ENCODE assay signal across 9 cellular contexts in the genomic region with DNA sequence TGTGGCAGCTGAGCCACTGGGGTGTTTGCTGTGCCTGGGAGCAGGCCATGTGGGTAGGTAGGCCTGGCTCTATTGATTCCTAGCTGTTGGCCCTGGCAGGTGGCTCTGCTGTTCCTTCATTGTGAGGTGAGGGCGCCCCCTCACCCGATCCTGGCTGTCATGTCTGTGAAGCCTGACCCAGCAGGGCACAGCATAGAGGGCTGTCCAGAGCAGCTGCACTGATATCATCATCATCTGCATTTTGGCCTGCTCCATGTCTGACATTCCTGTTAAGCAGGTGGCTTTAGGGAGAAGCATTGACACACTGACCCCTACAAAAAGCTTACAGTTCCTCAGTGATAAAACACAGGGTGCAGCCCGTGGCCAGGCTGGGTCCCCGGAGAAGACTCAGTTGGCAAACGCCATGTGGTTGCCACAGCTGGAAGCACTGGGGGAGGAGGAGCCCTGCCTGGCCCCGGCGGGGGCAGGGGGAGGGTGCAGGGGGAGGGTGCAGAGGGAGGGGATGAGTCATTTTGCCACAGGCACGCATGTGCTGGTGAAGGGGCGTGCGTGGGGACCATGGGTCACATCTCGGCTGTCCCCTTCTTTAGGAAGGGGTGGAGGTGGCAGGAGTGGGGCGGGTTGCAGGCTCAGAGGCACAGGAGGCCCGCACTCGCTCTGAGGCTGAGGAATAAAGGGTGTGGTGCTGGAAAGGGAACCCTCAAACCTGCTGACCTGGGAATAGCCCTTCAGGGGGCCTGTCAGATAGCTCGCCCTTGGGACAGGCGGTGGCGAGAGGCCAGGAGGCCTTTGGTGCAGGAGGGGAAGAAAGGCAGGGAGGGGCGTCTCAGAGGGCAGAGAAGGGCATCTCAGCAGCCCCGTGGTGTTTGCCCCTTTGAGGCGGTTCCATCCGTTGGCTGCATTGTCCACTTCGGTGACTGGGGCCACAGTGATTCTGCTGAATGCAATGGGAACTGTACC. TPM values are rescaled to one million over a fixed set of nuclear protein-coding genes. Genes with fewer than 3 reads are reported as not detected.
DNase-seq lines count a peak whose midpoint lies in the region; ATAC-seq and TF ChIP-seq lines count a peak whose summit lies in the region.
"Had no signal": no experiment of that assay in that cellular context is flagged by ENCODE, and none has a peak within 500 bp of the region (broad histone marks: within the 10 kb centered on the region; RNA-seq: fewer than 3 reads in every experiment).

No MANE protein-coding gene starts in this region.

- H3K36me3 ChIP-seq in lower lobe of right lung (no peaks in the 10 kb centered on the region), stomach (no peaks in the 10 kb centered on the region)

- H3K9me3 ChIP-seq in lower lobe of right lung (no peaks in the 10 kb centered on the region), stomach (no peaks in the 10 kb centered on the region)

- ATAC-seq in HG03460 (IDR thresholded peaks at IDR 0.05; ENCODE audit: unreplicated experiment) = peak; percentile 27
- peak; percentile 62 to 69 for ATAC-seq in lower lobe of right lung
- ATAC-seq in GM21717 (IDR thresholded peaks at IDR 0.05; ENCODE audit: unreplicated experiment) = no peak

- H3K4me3 ChIP-seq in lower lobe of right lung (no peak overlapping the region), stomach (no peak overlapping the region)

- TF ChIP-seq CTCF in GM12872 (IDR thresholded peaks at IDR 0.05; ENCODE audit: insufficient read depth, low read depth, low read length) (peak; percentile 45; the same call in 2 of the 3 replicates), lower lobe of right lung (IDR thresholded peaks at IDR 0.05) (no peak), stomach (IDR thresholded peaks at IDR 0.05) (no peak)

- H3K27me3 ChIP-seq in lower lobe of right lung (ENCODE audit: low read depth) (no peaks in the 10 kb centered on the region), stomach (peaks cover 0 to 10% (median 0%) of the 10 kb centered on the region in 3 donors)

- TF ChIP-seq POLR2A in stomach (IDR thresholded peaks at IDR 0.05) = no peak

- H3K27ac ChIP-seq in lower lobe of right lung (peak overlapping the region; percentile 14), stomach (peak overlapping the region in 4 of 5 donors; percentile 26 to 81 (median 66))
- H3K27ac ChIP-seq: epithelial cell of prostate had no signal

- TF ChIP-seq EP300 in stomach (IDR thresholded peaks at IDR 0.05) = no peak

- peaks cover 43% of the 10 kb centered on the region for H3K4me1 ChIP-seq in lower lobe of right lung
- H3K4me1 ChIP-seq in stomach = peaks cover 0 to 35% (median 0%) of the 10 kb centered on the region in 4 donors

- DNase-seq in activated CD4-positive, alpha-beta T cell treated with anti-CD3 and anti-CD28 coated beads, Interleukin-2, amount 50 U/mL, for 1 hour = peak; percentile 81
- DNase-seq in lower lobe of right lung = no peak
- no peak for DNase-seq in stomach
- no peak for DNase-seq in D341Med (ENCODE audit: low spot score)
- no peak for DNase-seq in germinal center (ENCODE audit: low spot score)

- intact Hi-C loops in lower lobe of right lung (cut with DNase I) (no loop called here), stomach (cut with DNase I; ENCODE audit: low total_unique reads) (no loop called here)

- WGBS in stomach, 5 donors = 65 to 80% (median 68%) methylated on average over 18 to 22 of the region's 22 CpGs

RNA-seq across cellular contexts. Expression of a gene that starts 31.6 kb away (rescaled TPM):
- total RNA-seq in lower lobe of right lung = 61.9 TPM
- 100 to 1,000 TPM in 1 of 5 donors, 10 to 100 TPM in 3, 1 to 10 TPM in 1; 4.5 to 139 (median 14.0) TPM for total RNA-seq in stomach
- 1 to 10 TPM; 1.5 to 6.4 (median 1.8) TPM for polyA plus RNA-seq in stomach
